Comparison of ENCODE assay signal across 10 cellular contexts in the genomic region with DNA sequence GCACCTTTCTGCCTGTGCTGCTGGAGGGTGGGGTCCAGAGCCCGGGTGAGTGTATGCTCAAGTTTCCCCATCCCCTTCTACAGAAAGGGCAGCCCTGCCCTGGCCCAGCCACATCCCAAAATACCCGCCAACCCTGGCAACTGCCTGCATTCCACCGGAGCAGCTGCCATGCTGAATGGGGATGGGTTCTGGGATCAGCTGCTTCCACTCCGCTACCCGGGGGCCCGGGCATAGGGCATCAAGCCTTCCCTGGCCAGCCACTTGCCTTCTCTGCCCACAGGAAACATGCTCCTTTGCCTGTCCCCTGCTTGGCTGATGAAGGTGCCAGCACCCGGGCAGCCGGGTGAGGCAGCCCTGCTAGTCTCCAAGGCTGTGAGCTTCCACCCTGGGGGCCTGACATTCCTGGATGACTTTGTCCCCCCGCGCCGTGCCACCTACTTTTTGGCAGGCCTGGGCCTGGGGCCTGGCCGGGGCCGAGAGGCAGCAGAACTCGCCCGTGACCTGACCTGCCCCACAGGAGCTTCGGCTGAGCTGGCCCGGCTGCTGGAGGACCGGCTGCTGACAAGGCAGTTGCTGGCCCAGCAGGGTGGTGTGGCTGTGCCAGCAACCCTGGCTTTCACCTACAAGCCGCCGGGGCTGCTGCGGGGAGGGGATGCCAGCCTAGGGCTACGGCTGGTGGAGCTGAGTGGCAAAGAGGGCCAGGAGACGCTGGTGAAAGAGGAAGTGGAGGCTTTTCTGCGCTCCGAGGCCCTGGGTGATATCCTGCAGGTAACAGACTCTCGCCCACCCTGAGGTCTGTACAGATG. TPM values are rescaled to one million over a fixed set of nuclear protein-coding genes. Genes with fewer than 3 reads are reported as not detected.
DNase-seq lines count a peak whose midpoint lies in the region; ATAC-seq and TF ChIP-seq lines count a peak whose summit lies in the region.
"Had no signal": no experiment of that assay in that cellular context is flagged by ENCODE, and none has a peak within 500 bp of the region (broad histone marks: within the 10 kb centered on the region; RNA-seq: fewer than 3 reads in every experiment).

No MANE protein-coding gene starts in this region.

- no peak overlapping the region for H3K27ac ChIP-seq in SJCRH30
- peak overlapping the region; percentile 23 to 96 (median 52) for H3K27ac ChIP-seq in stomach

- no peak overlapping the region for H3K27ac Mint-ChIP-seq in activated CD8-positive, alpha-beta memory T cell treated with anti-CD3 and anti-CD28 coated beads, Interleukin-2, amount 10 ng/mL, durations not matched to agents 7 days and 5 days

- peaks cover 7% of the 10 kb centered on the region for H3K27me3 Mint-ChIP-seq in activated CD8-positive, alpha-beta memory T cell treated with anti-CD3 and anti-CD28 coated beads, Interleukin-2, amount 10 ng/mL, durations not matched to agents 7 days and 5 days

- no peak for ATAC-seq in activated CD8-positive, alpha-beta memory T cell treated with anti-CD3 and anti-CD28 coated beads, Interleukin-2, amount 10 ng/mL, durations not matched to agents 7 days and 5 days
- ATAC-seq in Right ventricle myocardium superior (ENCODE audit: poor library complexity) (peak; percentile 51), GM19324 (IDR thresholded peaks at IDR 0.05; ENCODE audit: low FRiP score, unreplicated experiment) (no peak), HG02852 (IDR thresholded peaks at IDR 0.05; ENCODE audit: unreplicated experiment) (no peak)

- H3K4me1 Mint-ChIP-seq in activated CD8-positive, alpha-beta memory T cell treated with anti-CD3 and anti-CD28 coated beads, Interleukin-2, amount 10 ng/mL, durations not matched to agents 7 days and 5 days: peaks cover 41% of the 10 kb centered on the region

- H3K36me3 ChIP-seq in SJCRH30: no peaks in the 10 kb centered on the region
- no peaks in the 10 kb centered on the region for H3K36me3 ChIP-seq in stomach

- no peak for TF ChIP-seq CTCF in stomach (IDR thresholded peaks at IDR 0.05)

- H3K36me3 Mint-ChIP-seq in activated CD8-positive, alpha-beta memory T cell treated with anti-CD3 and anti-CD28 coated beads, Interleukin-2, amount 10 ng/mL, durations not matched to agents 7 days and 5 days: no peaks in the 10 kb centered on the region

- no peaks in the 10 kb centered on the region for H3K27me3 ChIP-seq in SJCRH30
- peaks cover 0 to 17% (median 0%) of the 10 kb centered on the region in 3 donors for H3K27me3 ChIP-seq in stomach

- TF ChIP-seq POLR2A in stomach (IDR thresholded peaks at IDR 0.05): no peak

- H3K9me3 Mint-ChIP-seq in activated CD8-positive, alpha-beta memory T cell treated with anti-CD3 and anti-CD28 coated beads, Interleukin-2, amount 10 ng/mL, durations not matched to agents 7 days and 5 days (ENCODE audit: low read depth): no peaks in the 10 kb centered on the region

- H3K4me1 ChIP-seq in SJCRH30 (peaks cover 5% of the 10 kb centered on the region; the same call in 1 of the 2 replicates), stomach (peaks cover 60 to 68% (median 68%) of the 10 kb centered on the region in 4 donors)

- peak; percentile 77 for DNase-seq in activated CD8-positive, alpha-beta memory T cell treated with anti-CD3 and anti-CD28 coated beads for 24 hours
- no peak for DNase-seq in activated CD8-positive, alpha-beta memory T cell treated with anti-CD3 and anti-CD28 coated beads, Interleukin-2, amount 10 ng/mL, durations not matched to agents 7 days and 5 days
- peak; percentile 30 to 35 for DNase-seq in SJCRH30
- peak; percentile 69 for DNase-seq in Right ventricle myocardium superior
- DNase-seq in stomach: peak; percentile 67
- no peak for DNase-seq in retina
- DNase-seq: OCI-M1 had no signal

- WGBS in stomach, 5 donors: 31 to 53% (median 39%) methylated on average over 7 to 26 of the region's 26 CpGs

- H3K4me3 ChIP-seq in SJCRH30 (no peak overlapping the region), stomach (no peak overlapping the region)

- CTCF ChIA-PET in activated CD8-positive, alpha-beta memory T cell treated with anti-CD3 and anti-CD28 coated beads, Interleukin-2, amount 10 ng/mL, durations not matched to agents 7 days and 5 days (lab: Charles Lee): interaction anchor here (1.1 to 9.4 kb wide), 4 partner anchors 10 to 27 kb away, joined by 3 to 88 read pairs (median 20); partner anchors contain the start of genes PPP1CA, RAD9A, RPS6KB2 and TBC1D10C

- no peak overlapping the region for H3K4me3 Mint-ChIP-seq in activated CD8-positive, alpha-beta memory T cell treated with anti-CD3 and anti-CD28 coated beads, Interleukin-2, amount 10 ng/mL, durations not matched to agents 7 days and 5 days

- TF ChIP-seq EP300 in stomach (IDR thresholded peaks at IDR 0.05): no peak

- H3K9me3 ChIP-seq in SJCRH30 (replicated peaks) (no peaks in the 10 kb centered on the region), stomach (no peaks in the 10 kb centered on the region)

- intact Hi-C loops in Right ventricle myocardium superior (cut with DNase I) (no loop called here), stomach (cut with DNase I; ENCODE audit: low total_unique reads) (no loop called here)

RNA-seq across cellular contexts. Expression of gene CARNS1, which starts 3.2 kb away (rescaled TPM):
- 1 to 10 TPM; 1.3 TPM for total RNA-seq in activated CD8-positive, alpha-beta memory T cell treated with anti-CD3 and anti-CD28 coated beads, Interleukin-2, amount 10 ng/mL, durations not matched to agents 7 days and 5 days
- total RNA-seq in SJCRH30 (2014; rRNA removed; shearing (Covaris generic)): 0.05 and 0.08 TPM in 2 replicates
- 15.0 TPM for total RNA-seq in Right ventricle myocardium superior
- total RNA-seq in stomach: 10 to 100 TPM in 3 of 5 donors, 1 to 10 TPM in 1, under 1 TPM in 1; 0.29 to 33.3 (median 15.4) TPM
- polyA plus RNA-seq in stomach: 1 to 10 TPM in 2 of 3 donors, under 1 TPM in 1; 0.88 to 3.4 (median 2.4) TPM

RNA-seq across cellular contexts. Expression of gene RPS6KB2, which starts 9.6 kb away (rescaled TPM):
- total RNA-seq in activated CD8-positive, alpha-beta memory T cell treated with anti-CD3 and anti-CD28 coated beads, Interleukin-2, amount 10 ng/mL, durations not matched to agents 7 days and 5 days: 10 to 100 TPM; 63.3 to 65.0 TPM
- 25.9 and 33.5 TPM in 2 replicates for total RNA-seq in SJCRH30 (2014; rRNA removed; shearing (Covaris generic))
- total RNA-seq in Right ventricle myocardium superior (24.6 TPM), stomach (100 to 1,000 TPM in 2 of 5 donors, 10 to 100 TPM in 3; 29.7 to 434 (median 82.3) TPM)
- 10 to 100 TPM; 49.3 to 74.1 (median 68.9) TPM for polyA plus RNA-seq in stomach

RNA-seq across cellular contexts. Expression of gene TBC1D10C, which starts 14.8 kb away (rescaled TPM):
- 100 to 1,000 TPM; 278 to 312 TPM for total RNA-seq in activated CD8-positive, alpha-beta memory T cell treated with anti-CD3 and anti-CD28 coated beads, Interleukin-2, amount 10 ng/mL, durations not matched to agents 7 days and 5 days
- not detected in 2 replicates for total RNA-seq in SJCRH30 (2014; rRNA removed; shearing (Covaris generic))
- total RNA-seq in Right ventricle myocardium superior (1.00 TPM), stomach (10 to 100 TPM in 1 of 5 donors, 1 to 10 TPM in 3, under 1 TPM in 1; 0.29 to 12.0 (median 3.5) TPM)
- polyA plus RNA-seq in stomach: 1 to 10 TPM; 2.8 to 6.1 (median 5.5) TPM
- polyA plus RNA-seq: BJ had no signal

RNA-seq across cellular contexts. Expression of gene PPP1CA, which starts 17.0 kb away (rescaled TPM):
- total RNA-seq in activated CD8-positive, alpha-beta memory T cell treated with anti-CD3 and anti-CD28 coated beads, Interleukin-2, amount 10 ng/mL, durations not matched to agents 7 days and 5 days: 100 to 1,000 TPM; 309 to 360 TPM
- 169 and 197 TPM in 2 replicates for total RNA-seq in SJCRH30 (2014; rRNA removed; shearing (Covaris generic))
- 103 TPM for total RNA-seq in Right ventricle myocardium superior
- 100 to 1,000 TPM in 2 of 5 donors, 10 to 100 TPM in 3; 28.6 to 229 (median 97.9) TPM for total RNA-seq in stomach
- 100 to 1,000 TPM; 109 to 203 (median 153) TPM for polyA plus RNA-seq in stomach

RNA-seq across cellular contexts. Expression of gene PTPRCAP, which starts 18.8 kb away (rescaled TPM):
- 100 to 1,000 TPM; 390 to 424 TPM for total RNA-seq in activated CD8-positive, alpha-beta memory T cell treated with anti-CD3 and anti-CD28 coated beads, Interleukin-2, amount 10 ng/mL, durations not matched to agents 7 days and 5 days
- 1.1 TPM in 1 of 2 replicates, not detected in the other for total RNA-seq in SJCRH30 (2014; rRNA removed; shearing (Covaris generic))
- total RNA-seq in Right ventricle myocardium superior (1.0 TPM), stomach (10 to 100 TPM in 1 of 5 donors, 1 to 10 TPM in 2, not detected in 2; 1.7 to 15.2 (median 3.5) TPM)
- 10 to 100 TPM in 2 of 3 donors, 1 to 10 TPM in 1; 4.5 to 25.3 (median 20.2) TPM for polyA plus RNA-seq in stomach

Comparison
In these comparisons a context has a peak if more than half of its experiments do, and no peak if none do; other contexts are left out.
1. DNase-seq: peak in activated CD8-positive, alpha-beta memory T cell treated with anti-CD3 and anti-CD28 coated beads for 24 hours (single experiment), SJCRH30 (2 of 2), Right ventricle myocardium superior (single experiment) and stomach (single experiment); none in activated CD8-positive, alpha-beta memory T cell treated with anti-CD3 and anti-CD28 coated beads, Interleukin-2, amount 10 ng/mL, durations not matched to agents 7 days and 5 days (single experiment) and retina (single experiment).
2. RNA of gene TBC1D10C, which starts 14.8 kb away (total RNA-seq): 278 to 312 TPM in activated CD8-positive, alpha-beta memory T cell treated with anti-CD3 and anti-CD28 coated beads, Interleukin-2, amount 10 ng/mL, durations not matched to agents 7 days and 5 days; 0.29 to 12.0 TPM in stomach, 1.00 TPM in Right ventricle myocardium superior (single experiment) and not detected in SJCRH30; every median in the first group is over 10 times any median in the second.